In genomic region chr1:46497020-46497419, GRCh38 we compare ENCODE assay signal across 40 cellular contexts. TPM values are rescaled to one million over a fixed set of nuclear protein-coding genes. Genes with fewer than 3 reads are reported as not detected.
"Had no signal": no experiment of that assay in that cellular context is flagged by ENCODE, and none has a peak within 500 bp of the region (broad histone marks: within the 10 kb centered on the region; RNA-seq: fewer than 3 reads in every experiment).

No MANE protein-coding gene starts in this region.

- H3K9me3 ChIP-seq: adrenal gland, ascending aorta, body of pancreas, breast epithelium had no signal

- FAIRE-seq: astrocyte, bronchial epithelial cell had no signal

- H3K4me1 ChIP-seq: adrenal gland, ascending aorta, body of pancreas, breast epithelium had no signal

- ATAC-seq: activated naive CD4-positive, alpha-beta T cell treated with anti-CD3 and anti-CD28 coated beads, Interleukin-2, amount 50 U/mL, for 72 hours; activated naive CD8-positive, alpha-beta T cell treated with anti-CD3 and anti-CD28 coated beads, Interleukin-2, amount 50 U/mL, for 24 hours; activated T-cell treated with anti-CD3 and anti-CD28 coated beads, Interleukin-2, amount 50 U/mL, for 4 hours; activated T-cell treated with anti-CD3 and anti-CD28 coated beads, Interleukin-2, amount 50 U/mL, for 72 hours; activated T-helper 17 cell treated with anti-CD3 and anti-CD28 coated beads, Interleukin-2, amount 50 U/mL, for 72 hours; body of pancreas had no signal

- H3K27me3 ChIP-seq: ascending aorta had no signal

- H3K4me3 ChIP-seq: adrenal gland, ascending aorta, body of pancreas, breast epithelium, cardiac muscle cell had no signal

- DNase-seq: activated effector memory CD4-positive, alpha-beta T cell treated with anti-CD3 and anti-CD28 coated beads, Interleukin-2, amount 50 U/mL, for 16 hours; activated effector memory CD4-positive, alpha-beta T cell treated with Interleukin-2 at 50 U/mL for 16 hours; activated gamma-delta T cell; activated gamma-delta T cell treated with Interleukin-2 at 50 U/mL for 16 hours; activated naive CD4-positive, alpha-beta T cell; activated naive CD4-positive, alpha-beta T cell treated with anti-CD3 and anti-CD28 coated beads for 36 hours; activated naive CD4-positive, alpha-beta T cell treated with anti-CD3 and anti-CD28 coated beads, Interleukin-2, amount 10 ng/mL, durations not matched to agents 7 days and 5 days; activated naive CD4-positive, alpha-beta T cell treated with anti-CD3 and anti-CD28 coated beads, Interleukin-2, amount 50 U/mL, for 16 hours; activated naive CD4-positive, alpha-beta T cell treated with Interleukin-2 at 50 U/mL for 16 hours; activated naive CD8-positive, alpha-beta T cell treated with anti-CD3 and anti-CD28 coated beads for 36 hours; activated naive CD8-positive, alpha-beta T cell treated with anti-CD3 and anti-CD28 coated beads, Interleukin-2, amount 10 ng/mL, durations not matched to agents 7 days and 5 days; activated naive CD8-positive, alpha-beta T cell treated with anti-CD3 and anti-CD28 coated beads, Interleukin-2, amount 50 U/mL, for 24 hours; activated T-cell treated with anti-CD3 and anti-CD28 coated beads, Interleukin-2, amount 50 U/mL, for 1 hour; activated T-cell treated with anti-CD3 and anti-CD28 coated beads, Interleukin-2, amount 50 U/mL, for 24 hours; activated T-cell treated with anti-CD3 and anti-CD28 coated beads, Interleukin-2, amount 50 U/mL, for 4 hours; activated T-cell treated with anti-CD3 and anti-CD28 coated beads, Interleukin-2, amount 50 U/mL, for 48 hours; activated T-cell treated with anti-CD3 and anti-CD28 coated beads, Interleukin-2, amount 50 U/mL, for 72 hours; adrenal gland; amniotic stem cell; amygdala; anterior cingulate cortex; body of pancreas; brain microvascular endothelial cell; caudate nucleus; central memory CD4-positive, alpha-beta T cell; cerebellar nuclear complex had no signal

- H3K27ac ChIP-seq: adrenal gland, ascending aorta, body of pancreas, brain microvascular endothelial cell, breast epithelium, cardiac muscle cell had no signal

- H3K36me3 ChIP-seq: adrenal gland, ascending aorta, brain microvascular endothelial cell, breast epithelium, cardiac muscle cell had no signal

RNA-seq across cellular contexts. Expression of gene DMBX1, which starts 7.4 kb away (rescaled TPM):
- total RNA-seq: activated naive CD4-positive, alpha-beta T cell treated with anti-CD3 and anti-CD28 coated beads for 36 hours; activated naive CD8-positive, alpha-beta T cell treated with anti-CD3 and anti-CD28 coated beads for 36 hours; activated T-cell treated with anti-CD3 and anti-CD28 coated beads, Interleukin-2, amount 50 U/mL, for 4 hours; activated T-helper 1 cell treated with anti-CD3 and anti-CD28 coated beads, Interleukin-12 subunit alpha, Interleukin-12 subunit beta, Interleukin-2, Interleukin-4 antibody, amounts not matched to agents 30 ng/mL and 10 ng/mL and 1 ng/mL, durations not matched to agents 14 hours and 24 hours and 36 hours; activated T-helper 2 cell treated with anti-CD3 and anti-CD28 coated beads, Interferon-gamma antibody, Interleukin-2, Interleukin-4, amounts not matched to agents 10 μg/mL and 5 μg/mL and 100 μg/mL, durations not matched to agents 14 hours and 24 hours and 36 hours; aorta; ascending aorta; body of pancreas; breast epithelium; bronchial epithelial cell; cardiac muscle cell; cardiac septum; chondrocyte had no signal
- polyA plus RNA-seq: cardiac muscle cell had no signal

RNA-seq across cellular contexts. Expression of gene KNCN, which starts 54.4 kb away (rescaled TPM):
- total RNA-seq: activated naive CD4-positive, alpha-beta T cell treated with anti-CD3 and anti-CD28 coated beads for 36 hours; activated naive CD4-positive, alpha-beta T cell treated with anti-CD3 and anti-CD28 coated beads, Interleukin-2, amount 50 U/mL, for 72 hours; activated naive CD8-positive, alpha-beta T cell treated with anti-CD3 and anti-CD28 coated beads for 36 hours; activated naive CD8-positive, alpha-beta T cell treated with anti-CD3 and anti-CD28 coated beads, Interleukin-2, amount 10 ng/mL, durations not matched to agents 7 days and 5 days; activated T-cell treated with anti-CD3 and anti-CD28 coated beads, Interleukin-2, amount 50 U/mL, for 4 hours; activated T-cell treated with anti-CD3 and anti-CD28 coated beads, Interleukin-2, amount 50 U/mL, for 72 hours; activated T-helper 1 cell treated with anti-CD3 and anti-CD28 coated beads, Interleukin-12 subunit alpha, Interleukin-12 subunit beta, Interleukin-2, Interleukin-4 antibody, amounts not matched to agents 30 ng/mL and 10 ng/mL and 1 ng/mL, durations not matched to agents 14 hours and 24 hours and 36 hours; activated T-helper 17 cell treated with anti-CD3 and anti-CD28 coated beads, Interleukin-2, amount 50 U/mL, for 72 hours; activated T-helper 2 cell treated with anti-CD3 and anti-CD28 coated beads, Interferon-gamma antibody, Interleukin-2, Interleukin-4, amounts not matched to agents 10 μg/mL and 5 μg/mL and 100 μg/mL, durations not matched to agents 14 hours and 24 hours and 36 hours; adrenal gland; aorta; ascending aorta; astrocyte; body of pancreas; breast epithelium; bronchial epithelial cell; cardiac muscle cell; cardiac septum; cerebellum; chondrocyte had no signal
- polyA plus RNA-seq: adipose tissue, cardiac muscle cell had no signal
